In genomic region chr3:53071882-53072431, GRCh38 we compare ENCODE assay signal across 8 cellular contexts. TPM values are rescaled to one million over a fixed set of nuclear protein-coding genes. Genes with fewer than 3 reads are reported as not detected.
DNase-seq lines count a peak whose midpoint lies in the region; ATAC-seq and TF ChIP-seq lines count a peak whose summit lies in the region.

No MANE protein-coding gene starts in this region.

- peak overlapping the region in 2 of 4 donors; percentile 69 to 75 for H3K4me3 ChIP-seq in Peyer's patch
- peak overlapping the region; percentile 43 to 47 for H3K4me3 ChIP-seq in foreskin fibroblast (ENCODE audit: low read depth in 1 of 2, low read length in 2 of 2)

- ATAC-seq in activated CD4-positive, CD25-positive, alpha-beta regulatory T cell treated with anti-CD3 and anti-CD28 coated beads, Interleukin-2, amount 50 U/mL, for 24 hours, result no peak
- ATAC-seq in sciatic nerve, result no peak
- no peak for ATAC-seq in GM19324 (IDR thresholded peaks at IDR 0.05; ENCODE audit: low FRiP score, unreplicated experiment)

- H3K27me3 ChIP-seq in Peyer's patch, result no peaks in the 10 kb centered on the region

- H3K36me3 ChIP-seq in Peyer's patch, result no peaks in the 10 kb centered on the region

- no peaks in the 10 kb centered on the region for H3K9me3 ChIP-seq in Peyer's patch

- peak overlapping the region in 3 of 4 donors; percentile 68 to 82 (median 76) for H3K27ac ChIP-seq in Peyer's patch

- DNase-seq in activated CD4-positive, CD25-positive, alpha-beta regulatory T cell treated with anti-CD3 and anti-CD28 coated beads, Interleukin-2, amount 50 U/mL, for 72 hours, result peak; percentile 27
- DNase-seq in Peyer's patch, result no peak
- no peak for DNase-seq in foreskin fibroblast
- peak; percentile 45 for DNase-seq in sciatic nerve (ENCODE audit: low spot score)
- no peak for DNase-seq in HuH-7 (ENCODE audit: low spot score)
- no peak for DNase-seq in stimulated activated CD4-positive, alpha-beta T cell treated with anti-CD3 and anti-CD28 coated beads, Interleukin-15, amount 100 ng/mL, for 24 hours

- peaks cover 0 to 8% (median 6%) of the 10 kb centered on the region in 4 donors for H3K4me1 ChIP-seq in Peyer's patch

- no peak for TF ChIP-seq CTCF in Peyer's patch (IDR thresholded peaks at IDR 0.05)
- TF ChIP-seq CTCF in foreskin fibroblast (IDR thresholded peaks at IDR 0.05; ENCODE audit: low read depth, low read length), result no peak

- intact Hi-C loops in sciatic nerve (cut with DNase I), result no loop called here

- no peak for TF ChIP-seq POLR2A in Peyer's patch (IDR thresholded peaks at IDR 0.05)

RNA-seq across cellular contexts. Expression of gene SFMBT1, which starts 26.1 kb away (rescaled TPM):
- total RNA-seq in Peyer's patch, result 10 to 100 TPM; 16.1 to 45.4 (median 23.0) TPM
- 12.0 TPM for total RNA-seq in sciatic nerve

RNA-seq across cellular contexts. Expression of gene RFT1, which starts 58.3 kb away (rescaled TPM):
- total RNA-seq in Peyer's patch (10 to 100 TPM in 3 of 4 donors, 1 to 10 TPM in 1; 9.0 to 19.8 (median 10.8) TPM), sciatic nerve (21.3 TPM)

Comparison
In these comparisons a context has a peak if more than half of its experiments do, and no peak if none do; other contexts are left out.
1. DNase-seq: peak in activated CD4-positive, CD25-positive, alpha-beta regulatory T cell treated with anti-CD3 and anti-CD28 coated beads, Interleukin-2, amount 50 U/mL, for 72 hours (single experiment) and sciatic nerve (single experiment); none in Peyer's patch (0 of 3), foreskin fibroblast (0 of 2), HuH-7 (single experiment) and stimulated activated CD4-positive, alpha-beta T cell treated with anti-CD3 and anti-CD28 coated beads, Interleukin-15, amount 100 ng/mL, for 24 hours (single experiment).